9 cellular contexts compared by ENCODE assay signal in genomic region chrX:153926594-153926862, GRCh38. TPM values are rescaled to one million over a fixed set of nuclear protein-coding genes. Genes with fewer than 3 reads are reported as not detected.
DNase-seq lines count a peak whose midpoint lies in the region; ATAC-seq and TF ChIP-seq lines count a peak whose summit lies in the region.
"Had no signal": no experiment of that assay in that cellular context is flagged by ENCODE, and none has a peak within 500 bp of the region (broad histone marks: within the 10 kb centered on the region; RNA-seq: fewer than 3 reads in every experiment).

No MANE protein-coding gene starts in this region.

- peak overlapping the region; percentile 87 for H3K4me3 Mint-ChIP-seq in stimulated activated naive CD8-positive, alpha-beta T cell treated with anti-CD3 and anti-CD28 coated beads, Interleukin-15, Interleukin-2, amounts not matched to agents 100 ng/mL and 50 ng/mL, for 24 hours
- peak overlapping the region; percentile 84 for H3K4me3 Mint-ChIP-seq in activated naive CD8-positive, alpha-beta T cell treated with anti-CD3 and anti-CD28 coated beads, Interleukin-2, amount 50 U/mL, for 24 hours
- peak overlapping the region; percentile 78 for H3K4me3 Mint-ChIP-seq in mesothelial cell of epicardium

- peaks cover 24% of the 10 kb centered on the region for H3K36me3 Mint-ChIP-seq in stimulated activated naive CD8-positive, alpha-beta T cell treated with anti-CD3 and anti-CD28 coated beads, Interleukin-15, Interleukin-2, amounts not matched to agents 100 ng/mL and 50 ng/mL, for 24 hours (ENCODE audit: low read depth)
- H3K36me3 Mint-ChIP-seq in activated naive CD8-positive, alpha-beta T cell treated with anti-CD3 and anti-CD28 coated beads, Interleukin-2, amount 50 U/mL, for 24 hours (ENCODE audit: low read depth) = peaks cover 14% of the 10 kb centered on the region
- peaks cover 4% of the 10 kb centered on the region for H3K36me3 Mint-ChIP-seq in mesothelial cell of epicardium

- no peaks in the 10 kb centered on the region for H3K27me3 Mint-ChIP-seq in stimulated activated naive CD8-positive, alpha-beta T cell treated with anti-CD3 and anti-CD28 coated beads, Interleukin-15, Interleukin-2, amounts not matched to agents 100 ng/mL and 50 ng/mL, for 24 hours
- no peaks in the 10 kb centered on the region for H3K27me3 Mint-ChIP-seq in activated naive CD8-positive, alpha-beta T cell treated with anti-CD3 and anti-CD28 coated beads, Interleukin-2, amount 50 U/mL, for 24 hours
- H3K27me3 Mint-ChIP-seq in mesothelial cell of epicardium (ENCODE audit: low read depth) = no peaks in the 10 kb centered on the region

- H3K9me3 Mint-ChIP-seq in stimulated activated naive CD8-positive, alpha-beta T cell treated with anti-CD3 and anti-CD28 coated beads, Interleukin-15, Interleukin-2, amounts not matched to agents 100 ng/mL and 50 ng/mL, for 24 hours = no peaks in the 10 kb centered on the region
- H3K9me3 Mint-ChIP-seq in activated naive CD8-positive, alpha-beta T cell treated with anti-CD3 and anti-CD28 coated beads, Interleukin-2, amount 50 U/mL, for 24 hours = no peaks in the 10 kb centered on the region
- no peaks in the 10 kb centered on the region for H3K9me3 Mint-ChIP-seq in mesothelial cell of epicardium

- no peak for TF ChIP-seq CTCF in mesothelial cell of epicardium (IDR thresholded peaks at IDR 0.05; ENCODE audit: unreplicated experiment)

- H3K4me1 Mint-ChIP-seq in stimulated activated naive CD8-positive, alpha-beta T cell treated with anti-CD3 and anti-CD28 coated beads, Interleukin-15, Interleukin-2, amounts not matched to agents 100 ng/mL and 50 ng/mL, for 24 hours (ENCODE audit: low read depth) = peaks cover 28% of the 10 kb centered on the region
- H3K4me1 Mint-ChIP-seq in activated naive CD8-positive, alpha-beta T cell treated with anti-CD3 and anti-CD28 coated beads, Interleukin-2, amount 50 U/mL, for 24 hours = peaks cover 35% of the 10 kb centered on the region
- H3K4me1 Mint-ChIP-seq in mesothelial cell of epicardium = peaks cover 21% of the 10 kb centered on the region

- DNase-seq in stimulated activated naive CD8-positive, alpha-beta T cell treated with anti-CD3 and anti-CD28 coated beads, Interleukin-15, Interleukin-2, amounts not matched to agents 100 U/mL and 50 U/mL, for 24 hours = no peak
- DNase-seq in activated naive CD8-positive, alpha-beta T cell treated with anti-CD3 and anti-CD28 coated beads, Interleukin-2, amount 50 U/mL, for 24 hours = no peak
- no peak for DNase-seq in mesothelial cell of epicardium (ENCODE audit: low spot score in 2 of 2, unreplicated experiment in 2 of 2)
- no peak for DNase-seq in NCI-H446 treated with DMSO at 0.1 percent for 48 hours (lab: John Stamatoyannopoulos, UW)
- no peak for DNase-seq in HPDE6-E6E7 (ENCODE audit: extremely low spot score)

- H3K27ac Mint-ChIP-seq in stimulated activated naive CD8-positive, alpha-beta T cell treated with anti-CD3 and anti-CD28 coated beads, Interleukin-15, Interleukin-2, amounts not matched to agents 100 ng/mL and 50 ng/mL, for 24 hours = peak overlapping the region; percentile 96
- H3K27ac Mint-ChIP-seq in activated naive CD8-positive, alpha-beta T cell treated with anti-CD3 and anti-CD28 coated beads, Interleukin-2, amount 50 U/mL, for 24 hours = peak overlapping the region; percentile 93
- H3K27ac Mint-ChIP-seq in mesothelial cell of epicardium = peak overlapping the region; percentile 92

- no peak for ATAC-seq in stimulated activated naive CD8-positive, alpha-beta T cell treated with anti-CD3 and anti-CD28 coated beads, Interleukin-15, Interleukin-2, amounts not matched to agents 100 U/mL and 50 U/mL, for 24 hours
- ATAC-seq in activated naive CD8-positive, alpha-beta T cell treated with anti-CD3 and anti-CD28 coated beads, Interleukin-2, amount 50 U/mL, for 24 hours = no peak
- ATAC-seq in HG02610 (IDR thresholded peaks at IDR 0.05; ENCODE audit: unreplicated experiment) (no peak), GM18858 (IDR thresholded peaks at IDR 0.05; ENCODE audit: unreplicated experiment) (no peak)

RNA-seq across cellular contexts. Expression of gene ARHGAP4, which starts 0.5 kb away (rescaled TPM):
- total RNA-seq in mesothelial cell of epicardium = 52.2 to 64.4 TPM (median 62.8 TPM) in 3 replicates

RNA-seq across cellular contexts. Expression of gene NAA10, which starts 8.3 kb away (rescaled TPM):
- total RNA-seq in mesothelial cell of epicardium = 76.8 to 82.0 TPM (median 79.3 TPM) in 3 replicates

RNA-seq across cellular contexts. Expression of gene RENBP, which starts 17.9 kb away (rescaled TPM):
- total RNA-seq in mesothelial cell of epicardium = 7.2 to 8.5 TPM (median 7.2 TPM) in 3 replicates

RNA-seq across cellular contexts. Expression of gene AVPR2, which starts 22.1 kb away (rescaled TPM):
- not detected in 3 replicates for total RNA-seq in mesothelial cell of epicardium
- total RNA-seq: LHCN-M2 had no signal

RNA-seq across cellular contexts. Expression of gene L1CAM, which starts 40.6 kb away (rescaled TPM):
- total RNA-seq in mesothelial cell of epicardium = 1.4 to 2.1 TPM (median 2.1 TPM) in 3 replicates
